In the genomic region with DNA sequence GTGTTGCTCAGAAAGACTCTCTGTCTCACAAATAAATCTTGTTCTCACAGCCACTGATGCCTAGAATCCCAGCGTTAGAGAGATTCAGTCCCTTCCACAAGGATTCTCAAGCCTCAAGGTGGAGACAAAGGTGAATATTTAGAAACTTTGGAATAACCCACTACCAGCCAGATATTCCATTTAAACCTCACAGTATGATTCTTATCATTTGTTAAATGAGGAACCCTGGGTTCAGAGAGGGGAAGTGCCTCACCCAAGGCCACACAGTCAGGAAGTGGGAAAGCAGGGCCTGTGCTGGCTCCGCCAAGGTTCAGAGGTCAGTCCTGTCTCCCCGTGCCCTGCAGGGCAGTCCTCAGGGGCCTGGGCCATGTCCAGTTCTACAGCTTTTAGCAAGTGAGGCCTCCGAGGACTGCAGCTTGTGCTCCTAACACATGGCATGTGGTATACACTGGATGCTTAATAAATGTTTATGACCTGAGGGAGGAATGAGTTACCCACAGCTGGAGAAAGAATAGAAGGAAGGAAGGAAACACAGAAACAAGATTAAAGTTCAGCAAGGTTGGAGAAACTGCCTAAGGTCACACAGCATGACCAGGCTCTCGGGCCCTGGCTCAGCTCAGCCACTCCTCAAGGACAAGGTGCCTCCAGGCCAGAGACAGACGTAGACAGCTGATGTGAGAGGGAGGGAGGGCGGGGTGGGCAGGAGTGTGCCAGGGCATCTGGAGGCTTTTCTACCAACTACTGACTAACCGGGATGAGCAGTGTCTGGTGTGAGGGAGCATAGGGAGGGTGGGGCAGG, we compare ENCODE assay signal across 8 cellular contexts. TPM values are rescaled to one million over a fixed set of nuclear protein-coding genes. Genes with fewer than 3 reads are reported as not detected.
DNase-seq lines count a peak whose midpoint lies in the region; ATAC-seq and TF ChIP-seq lines count a peak whose summit lies in the region.
"Had no signal": no experiment of that assay in that cellular context is flagged by ENCODE, and none has a peak within 500 bp of the region (broad histone marks: within the 10 kb centered on the region; RNA-seq: fewer than 3 reads in every experiment).

No MANE protein-coding gene starts in this region.

- intact Hi-C loops in adrenal gland (cut with DNase I) (loop anchor here (5.0 kb wide), 3 partner anchors 53 to 112 kb away; no protein-coding TSS in a partner anchor), transverse colon (cut with DNase I; ENCODE audit: low total_unique reads) (loop anchor here (5.0 kb wide), 1 partner anchor 112 kb away; no protein-coding TSS in a partner anchor)

- 21 to 35% (median 28%) methylated on average over 7 to 8 of the region's 8 CpGs for WGBS in adrenal gland, 4 donors
- WGBS in transverse colon (ENCODE audit: low coverage in 1 of 2), 2 donors = 20 to 62% methylated on average over 1 to 8 of the region's 8 CpGs

- H3K36me3 ChIP-seq in adrenal gland (replicated peaks in 1 of 2) = no peaks in the 10 kb centered on the region
- H3K36me3 ChIP-seq in transverse colon = no peaks in the 10 kb centered on the region

- peak; percentile 55 for ATAC-seq in left lobe of liver
- no peak for ATAC-seq in GM19035 (IDR thresholded peaks at IDR 0.05; ENCODE audit: unreplicated experiment)

- DNase-seq in NB4 (ENCODE audit: low read depth) = peak; percentile 55
- peak in 4 of 7 donors; percentile 52 to 58 (median 58) for DNase-seq in adrenal gland
- DNase-seq in left lobe of liver (ENCODE audit: low spot score) = peak; percentile 85
- DNase-seq in transverse colon = no peak
- no peak for DNase-seq in NCI-H748 treated with DMSO at 0.1 percent for 48 hours (lab: John Stamatoyannopoulos, UW)
- DNase-seq in GM03348 (ENCODE audit: low spot score) = no peak
- DNase-seq: NCI-H526 treated with DMSO at 0.1 percent for 48 hours had no signal

- no peak for TF ChIP-seq CTCF in NB4 (IDR thresholded peaks at IDR 0.05; ENCODE audit: low read depth, low read length)
- no peak for TF ChIP-seq CTCF in adrenal gland (IDR thresholded peaks at IDR 0.05)
- no peak for TF ChIP-seq CTCF in transverse colon (IDR thresholded peaks at IDR 0.05)

- no peak for TF ChIP-seq POLR2A in NB4 (IDR thresholded peaks at IDR 0.05; ENCODE audit: extremely low read depth, insufficient read length)
- no peak for TF ChIP-seq POLR2A in adrenal gland (IDR thresholded peaks at IDR 0.05)
- no peak for TF ChIP-seq POLR2A in transverse colon (IDR thresholded peaks at IDR 0.05)

- H3K4me3 ChIP-seq in NB4 (ENCODE audit: low read depth, low read length) = no peak overlapping the region
- no peak overlapping the region for H3K4me3 ChIP-seq in adrenal gland
- no peak overlapping the region for H3K4me3 ChIP-seq in transverse colon

- H3K27ac ChIP-seq in adrenal gland = peak overlapping the region in 4 of 5 donors; percentile 12 to 89 (median 46)
- H3K27ac ChIP-seq in transverse colon = peak overlapping the region; percentile 17 to 47 (median 43)

- H3K4me1 ChIP-seq in adrenal gland (replicated peaks in 1 of 2) (peaks cover 17 to 25% of the 10 kb centered on the region in 2 donors), transverse colon (peaks cover 5 to 29% (median 10%) of the 10 kb centered on the region in 4 donors)

- H3K9me3 ChIP-seq in adrenal gland (replicated peaks in 1 of 3) (no peaks in the 10 kb centered on the region), transverse colon (no peaks in the 10 kb centered on the region)

- no peaks in the 10 kb centered on the region for H3K27me3 ChIP-seq in adrenal gland
- no peaks in the 10 kb centered on the region for H3K27me3 ChIP-seq in transverse colon

- in situ Hi-C loops in transverse colon (cut with MboI; ENCODE audit: low pct_ligation_motif_present in 1 of 4, low pct_unique_long_range_greater_than_20kb in 1 of 4, low sequenced_read_pairs in 3 of 4) = loop anchor here in 3 of 4 donors (10.0 to 25.0 kb wide), 3 partner anchors 94 to 107 kb away; no protein-coding TSS in a partner anchor

- no peak for TF ChIP-seq EP300 in transverse colon (IDR thresholded peaks at IDR 0.05; ENCODE audit: low read depth)

RNA-seq across cellular contexts. Expression of gene TGM2, which starts 3.9 kb away (rescaled TPM):
- 100 to 1,000 TPM in 6 of 8 donors, 10 to 100 TPM in 2; 41.9 to 262 (median 149) TPM for total RNA-seq in adrenal gland
- polyA plus RNA-seq in adrenal gland = 10 to 100 TPM; 32.1 to 60.8 (median 46.9) TPM
- 193 TPM for total RNA-seq in left lobe of liver
- total RNA-seq in transverse colon = 10 to 100 TPM; 14.2 to 52.0 (median 21.7) TPM

Comparison
In these comparisons a context has a peak if more than half of its experiments do, and no peak if none do; other contexts are left out.
1. DNase-seq: peak in NB4 (single experiment), adrenal gland (4 of 7) and left lobe of liver (single experiment); none in transverse colon (single experiment), NCI-H748 treated with DMSO at 0.1 percent for 48 hours (single experiment) and GM03348 (single experiment).